9 cellular contexts compared by ENCODE assay signal in genomic region chr2:215136669-215137328, GRCh38. TPM values are rescaled to one million over a fixed set of nuclear protein-coding genes. Genes with fewer than 3 reads are reported as not detected.
A peak's percentile ranks its signal among the peaks of the same experiment; 100 is the strongest.
DNase-seq lines count a peak whose midpoint lies in the region; ATAC-seq, FAIRE-seq and TF ChIP-seq lines count a peak whose summit lies in the region.
"Had no signal": no experiment of that assay in that cellular context is flagged by ENCODE, and none has a peak within 500 bp of the region (broad histone marks: within the 10 kb centered on the region; RNA-seq: fewer than 3 reads in every experiment).

No MANE protein-coding gene starts in this region.

- peak overlapping the region; percentile 39 for H3K4me3 ChIP-seq in bronchial epithelial cell (ENCODE audit: low read depth, low read length)
- H3K4me3 ChIP-seq in ascending aorta = no peak overlapping the region

- ATAC-seq in GM19463 (IDR thresholded peaks at IDR 0.05; ENCODE audit: unreplicated experiment) (peak; percentile 66), HG03439 (IDR thresholded peaks at IDR 0.05; ENCODE audit: unreplicated experiment) (peak; percentile 56)

- H3K36me3 ChIP-seq in bronchial epithelial cell (ENCODE audit: control insufficient read depth, insufficient read depth, low read length) = no peaks in the 10 kb centered on the region
- no peaks in the 10 kb centered on the region for H3K36me3 ChIP-seq in ascending aorta

- H3K27ac ChIP-seq in ascending aorta = no peak overlapping the region

- DNase-seq in ACHN (peak; percentile 11), bronchial epithelial cell (ENCODE audit: low read depth) (peak; percentile 97), NCI-H524 treated with DMSO at 0.1 percent for 48 hours (lab: John Stamatoyannopoulos, UW) (no peak), islet precursor cell (no peak), ascending aorta (ENCODE audit: low spot score in 2 of 2) (no peak)
- no peak for DNase-seq in activated CD4-positive, CD25-positive, alpha-beta regulatory T cell (lab: John Stamatoyannopoulos, UW)
- DNase-seq: CD8-positive, alpha-beta memory T cell had no signal

- FAIRE-seq in bronchial epithelial cell (lab: Jason Lieb, UNC) = peak; percentile 36

- intact Hi-C loops in ascending aorta (cut with DNase I) = no loop called here

- H3K27me3 ChIP-seq in bronchial epithelial cell (ENCODE audit: control insufficient read depth, insufficient read depth, low read length) (no peaks in the 10 kb centered on the region), ascending aorta (no peaks in the 10 kb centered on the region)

- no peaks in the 10 kb centered on the region for H3K4me1 ChIP-seq in ascending aorta

- TF ChIP-seq CTCF in bronchial epithelial cell (IDR thresholded peaks at IDR 0.05; ENCODE audit: insufficient read depth, low read length, severe bottlenecking) (no peak), ascending aorta (IDR thresholded peaks at IDR 0.05) (no peak)

- in situ Hi-C loops in ACHN (cut with HindIII; ENCODE audit: low pct_ligation_motif_present, low pct_unique_long_range_greater_than_20kb, low sequenced_read_pairs) = no loop called here

- peaks cover 0 to 16% of the 10 kb centered on the region in 2 donors for H3K9me3 ChIP-seq in ascending aorta

RNA-seq across cellular contexts. Expression of gene ABCA12, which starts 1.6 kb away (rescaled TPM):
- total RNA-seq in bronchial epithelial cell (7.1 and 23.7 TPM in 2 replicates), ascending aorta (not detected)
- total RNA-seq: CD8-positive, alpha-beta memory T cell had no signal

Comparison
In these comparisons a context has a peak if more than half of its experiments do, and no peak if none do; other contexts are left out.
1. DNase-seq: peak in ACHN (single experiment) and bronchial epithelial cell (single experiment); none in activated CD4-positive, CD25-positive, alpha-beta regulatory T cell (0 of 4), NCI-H524 treated with DMSO at 0.1 percent for 48 hours (single experiment), islet precursor cell (single experiment) and ascending aorta (0 of 2).